ENCODE assay signal across 14 cellular contexts in the genomic region with DNA sequence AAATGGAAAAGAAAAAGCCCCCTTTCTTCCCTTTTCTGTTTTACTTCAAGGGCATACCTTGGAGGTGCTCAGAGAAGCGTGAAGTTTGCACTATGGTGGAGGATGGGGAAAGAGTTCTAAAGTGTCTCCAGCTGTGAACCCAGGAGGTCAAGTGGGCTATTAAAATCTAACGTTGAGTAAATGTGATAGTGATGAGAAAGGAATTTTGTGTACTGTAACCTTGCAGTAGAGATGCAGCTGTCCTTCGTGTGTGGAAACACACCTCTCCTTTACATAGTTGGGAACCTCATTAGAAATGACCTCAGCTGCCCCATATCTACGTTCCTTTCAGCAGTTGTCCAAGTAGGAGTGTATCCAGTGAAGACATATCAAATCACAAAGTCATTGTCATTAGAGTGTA. TPM values are rescaled to one million over a fixed set of nuclear protein-coding genes. Genes with fewer than 3 reads are reported as not detected.
DNase-seq lines count a peak whose midpoint lies in the region; ATAC-seq and TF ChIP-seq lines count a peak whose summit lies in the region.
"Had no signal": no experiment of that assay in that cellular context is flagged by ENCODE, and none has a peak within 500 bp of the region (broad histone marks: within the 10 kb centered on the region; RNA-seq: fewer than 3 reads in every experiment).

No MANE protein-coding gene starts in this region.

- intact Hi-C loops in left ventricle myocardium inferior (cut with micrococcal nuclease): no loop called here
- intact Hi-C loops in activated T-helper 2 cell treated with anti-CD3 and anti-CD28 coated beads, Interferon-gamma antibody, Interleukin-2, Interleukin-4, amounts not matched to agents 10 μg/mL and 5 μg/mL and 100 μg/mL, durations not matched to agents 14 hours and 24 hours and 36 hours (cut with micrococcal nuclease): no loop called here

- ATAC-seq in GM21360 (IDR thresholded peaks at IDR 0.05; ENCODE audit: unreplicated experiment) (peak; percentile 46), GM19328 (IDR thresholded peaks at IDR 0.05; ENCODE audit: unreplicated experiment) (no peak), GM21825 (IDR thresholded peaks at IDR 0.05; ENCODE audit: unreplicated experiment) (no peak)
- ATAC-seq: activated CD4-positive, alpha-beta T cell treated with anti-CD3 and anti-CD28 coated beads for 36 hours had no signal

- H3K36me3 ChIP-seq in left ventricle myocardium inferior: peaks cover 38% of the 10 kb centered on the region

- H3K27ac ChIP-seq in left ventricle myocardium inferior (replicated peaks): peak overlapping the region; percentile 68
- no peak overlapping the region for H3K27ac ChIP-seq in RWPE1
- H3K27ac ChIP-seq: dorsolateral prefrontal cortex, hepatocyte, SJSA1 had no signal

- no peaks in the 10 kb centered on the region for H3K27me3 Mint-ChIP-seq in activated T-helper 2 cell treated with anti-CD3 and anti-CD28 coated beads, Interferon-gamma antibody, Interleukin-2, Interleukin-4, amounts not matched to agents 10 μg/mL and 5 μg/mL and 100 μg/mL, durations not matched to agents 14 hours and 24 hours and 36 hours (ENCODE audit: low read depth)
- H3K27me3 Mint-ChIP-seq: activated CD4-positive, alpha-beta T cell treated with anti-CD3 and anti-CD28 coated beads for 36 hours; activated naive CD4-positive, alpha-beta T cell treated with anti-CD3 and anti-CD28 coated beads, Interleukin-2, amount 10 ng/mL, durations not matched to agents 7 days and 5 days had no signal

- H3K27me3 ChIP-seq in left ventricle myocardium inferior (ENCODE audit: low read depth): no peaks in the 10 kb centered on the region
- H3K27me3 ChIP-seq: dorsolateral prefrontal cortex, hepatocyte, MG63, SJSA1 had no signal

- H3K4me3 ChIP-seq in left ventricle myocardium inferior: no peak overlapping the region
- H3K4me3 ChIP-seq: dorsolateral prefrontal cortex, hepatocyte, MG63, SJSA1 had no signal

- POLR2A ChIA-PET in RWPE1 (lab: Yijun Ruan, JAX; ENCODE audit: low non-redundant PET): no interaction called here

- TF ChIP-seq CTCF in left ventricle myocardium inferior (IDR thresholded peaks at IDR 0.05; ENCODE audit: borderline replicate concordance) (no peak), RWPE1 (conservative IDR thresholded peaks at IDR 0.05; ENCODE audit: low read depth) (no peak)

- peaks cover 3% of the 10 kb centered on the region for H3K4me1 Mint-ChIP-seq in activated T-helper 2 cell treated with anti-CD3 and anti-CD28 coated beads, Interferon-gamma antibody, Interleukin-2, Interleukin-4, amounts not matched to agents 10 μg/mL and 5 μg/mL and 100 μg/mL, durations not matched to agents 14 hours and 24 hours and 36 hours (ENCODE audit: low read depth)
- H3K4me1 Mint-ChIP-seq: activated naive CD4-positive, alpha-beta T cell treated with anti-CD3 and anti-CD28 coated beads, Interleukin-2, amount 10 ng/mL, durations not matched to agents 7 days and 5 days had no signal

- no peaks in the 10 kb centered on the region for H3K9me3 ChIP-seq in left ventricle myocardium inferior (replicated peaks)
- H3K9me3 ChIP-seq: MG63, SJSA1 had no signal

- DNase-seq in COLO668 (lab: John Stamatoyannopoulos, UW; ENCODE audit: unreplicated experiment): peak; percentile 21
- DNase-seq in NCI-H2029 treated with DMSO at 0.1 percent for 48 hours (lab: John Stamatoyannopoulos, UW): peak; percentile 12
- DNase-seq in left ventricle myocardium inferior: no peak
- DNase-seq in RWPE1 (ENCODE audit: low spot score): no peak
- DNase-seq in activated T-helper 2 cell treated with anti-CD3 and anti-CD28 coated beads, Interferon-gamma antibody, Interleukin-2, Interleukin-4, amounts not matched to agents 10 μg/mL and 5 μg/mL and 100 μg/mL, durations not matched to agents 14 hours and 24 hours and 36 hours (ENCODE audit: low spot score): no peak
- DNase-seq: activated CD4-positive, alpha-beta T cell treated with anti-CD3 and anti-CD28 coated beads for 36 hours; activated naive CD4-positive, alpha-beta T cell treated with anti-CD3 and anti-CD28 coated beads, Interleukin-2, amount 10 ng/mL, durations not matched to agents 7 days and 5 days; dorsolateral prefrontal cortex; MG63 had no signal

- H3K4me1 ChIP-seq in left ventricle myocardium inferior: peaks cover 42% of the 10 kb centered on the region

- no peaks in the 10 kb centered on the region for H3K9me3 Mint-ChIP-seq in activated T-helper 2 cell treated with anti-CD3 and anti-CD28 coated beads, Interferon-gamma antibody, Interleukin-2, Interleukin-4, amounts not matched to agents 10 μg/mL and 5 μg/mL and 100 μg/mL, durations not matched to agents 14 hours and 24 hours and 36 hours

- peaks cover 66% of the 10 kb centered on the region for H3K36me3 Mint-ChIP-seq in activated T-helper 2 cell treated with anti-CD3 and anti-CD28 coated beads, Interferon-gamma antibody, Interleukin-2, Interleukin-4, amounts not matched to agents 10 μg/mL and 5 μg/mL and 100 μg/mL, durations not matched to agents 14 hours and 24 hours and 36 hours (ENCODE audit: low read depth)

- no peak overlapping the region for H3K27ac Mint-ChIP-seq in activated T-helper 2 cell treated with anti-CD3 and anti-CD28 coated beads, Interferon-gamma antibody, Interleukin-2, Interleukin-4, amounts not matched to agents 10 μg/mL and 5 μg/mL and 100 μg/mL, durations not matched to agents 14 hours and 24 hours and 36 hours
- H3K27ac Mint-ChIP-seq: activated CD4-positive, alpha-beta T cell treated with anti-CD3 and anti-CD28 coated beads for 36 hours; activated naive CD4-positive, alpha-beta T cell treated with anti-CD3 and anti-CD28 coated beads, Interleukin-2, amount 10 ng/mL, durations not matched to agents 7 days and 5 days had no signal

- no peak overlapping the region for H3K4me3 Mint-ChIP-seq in activated T-helper 2 cell treated with anti-CD3 and anti-CD28 coated beads, Interferon-gamma antibody, Interleukin-2, Interleukin-4, amounts not matched to agents 10 μg/mL and 5 μg/mL and 100 μg/mL, durations not matched to agents 14 hours and 24 hours and 36 hours (ENCODE audit: low read depth)
- H3K4me3 Mint-ChIP-seq: activated CD4-positive, alpha-beta T cell treated with anti-CD3 and anti-CD28 coated beads for 36 hours; activated naive CD4-positive, alpha-beta T cell treated with anti-CD3 and anti-CD28 coated beads, Interleukin-2, amount 10 ng/mL, durations not matched to agents 7 days and 5 days had no signal

- CTCF ChIA-PET in RWPE1 (lab: Yijun Ruan, JAX): no interaction called here

RNA-seq across cellular contexts. Expression of a gene that starts 26.5 kb away (rescaled TPM):
- 179 TPM for total RNA-seq in left ventricle myocardium inferior
- total RNA-seq in activated T-helper 2 cell treated with anti-CD3 and anti-CD28 coated beads, Interferon-gamma antibody, Interleukin-2, Interleukin-4, amounts not matched to agents 10 μg/mL and 5 μg/mL and 100 μg/mL, durations not matched to agents 14 hours and 24 hours and 36 hours: 93.8 and 98.6 TPM in 2 replicates

Comparison
In these comparisons a context has a peak if more than half of its experiments do, and no peak if none do; other contexts are left out.
1. DNase-seq: peak in COLO668 (single experiment) and NCI-H2029 treated with DMSO at 0.1 percent for 48 hours (single experiment); none in left ventricle myocardium inferior (single experiment), RWPE1 (single experiment) and activated T-helper 2 cell treated with anti-CD3 and anti-CD28 coated beads, Interferon-gamma antibody, Interleukin-2, Interleukin-4, amounts not matched to agents 10 μg/mL and 5 μg/mL and 100 μg/mL, durations not matched to agents 14 hours and 24 hours and 36 hours (single experiment).